In genomic region chr17:78313735-78314648, GRCh38 we compare ENCODE assay signal across 7 cellular contexts. TPM values are rescaled to one million over a fixed set of nuclear protein-coding genes. Genes with fewer than 3 reads are reported as not detected.
DNase-seq lines count a peak whose midpoint lies in the region; ATAC-seq lines count a peak whose summit lies in the region.

No MANE protein-coding gene starts in this region.

- no peaks in the 10 kb centered on the region for H3K36me3 Mint-ChIP-seq in T-helper 1 cell treated with Interleukin-12 subunit alpha and Interleukin-12 subunit beta and Interleukin-4 antibody, amounts not matched to agents 30 μg/mL and 1 μg/mL, for 36 hours (ENCODE audit: low read depth)

- H3K27ac Mint-ChIP-seq in T-helper 1 cell treated with Interleukin-12 subunit alpha and Interleukin-12 subunit beta and Interleukin-4 antibody, amounts not matched to agents 30 μg/mL and 1 μg/mL, for 36 hours: peak overlapping the region; percentile 77

- H3K9me3 ChIP-seq in iPS-15b (ENCODE audit: control insufficient read depth, insufficient read depth, low read length): no peaks in the 10 kb centered on the region

- peaks cover 44% of the 10 kb centered on the region for H3K4me1 Mint-ChIP-seq in T-helper 1 cell treated with Interleukin-12 subunit alpha and Interleukin-12 subunit beta and Interleukin-4 antibody, amounts not matched to agents 30 μg/mL and 1 μg/mL, for 36 hours (ENCODE audit: low read depth)

- peaks cover 23% of the 10 kb centered on the region for H3K4me1 ChIP-seq in iPS-15b (ENCODE audit: control insufficient read depth, insufficient read depth, low read length)

- H3K9ac ChIP-seq in iPS-15b (ENCODE audit: low read depth, low read length): peak overlapping the region; percentile 12

- peaks cover 4% of the 10 kb centered on the region for H3K27me3 ChIP-seq in iPS-15b (ENCODE audit: control insufficient read depth, insufficient read depth, low read length)

- DNase-seq in NCI-H1105 (lab: John Stamatoyannopoulos, UW): peak; percentile 36
- peak; percentile 89 for DNase-seq in astrocyte of the hippocampus (ENCODE audit: low read depth, low spot score)
- peak; percentile 31 to 72 for DNase-seq in stimulated activated CD4-positive, alpha-beta T cell treated with anti-CD3 and anti-CD28 coated beads, Interleukin-12 subunit alpha, Interleukin-12 subunit beta, amount 100 ng/mL, for 24 hours (ENCODE audit: low read depth in 2 of 2)
- DNase-seq in SK-N-DZ (ENCODE audit: low spot score): no peak

- peak overlapping the region; percentile 78 for H3K4me3 Mint-ChIP-seq in T-helper 1 cell treated with Interleukin-12 subunit alpha and Interleukin-12 subunit beta and Interleukin-4 antibody, amounts not matched to agents 30 μg/mL and 1 μg/mL, for 36 hours

- H3K4me3 ChIP-seq in iPS-15b (ENCODE audit: low read depth, low read length): peak overlapping the region; percentile 49

- H3K27me3 Mint-ChIP-seq in T-helper 1 cell treated with Interleukin-12 subunit alpha and Interleukin-12 subunit beta and Interleukin-4 antibody, amounts not matched to agents 30 μg/mL and 1 μg/mL, for 36 hours (ENCODE audit: low read depth): peaks cover 4% of the 10 kb centered on the region

- H3K9me3 Mint-ChIP-seq in T-helper 1 cell treated with Interleukin-12 subunit alpha and Interleukin-12 subunit beta and Interleukin-4 antibody, amounts not matched to agents 30 μg/mL and 1 μg/mL, for 36 hours: no peaks in the 10 kb centered on the region

- H3K36me3 ChIP-seq in iPS-15b (ENCODE audit: control insufficient read depth, insufficient read depth, low read length): no peaks in the 10 kb centered on the region

- peak; percentile 36 for ATAC-seq in GM18909 (IDR thresholded peaks at IDR 0.05; ENCODE audit: poor library complexity, unreplicated experiment)

RNA-seq across cellular contexts. Expression of gene SOCS3, which starts 45.9 kb away (rescaled TPM):
- 0.40 and 0.52 TPM in 2 replicates for polyA plus RNA-seq in SK-N-DZ (2014; cell fraction: cytosol; rRNA removed)
- 0.81 and 2.2 TPM in 2 replicates for polyA plus RNA-seq in SK-N-DZ (2014; cell fraction: nucleus; rRNA removed)
